1 cellular context compared by ENCODE assay signal in genomic region chrX:23782863-23783568, GRCh38.
TF ChIP-seq lines count a peak whose summit lies in the region.

Gene SAT1, plus strand, starts transcription at chrX:23783173. Its CDS starts 179 bp downstream, at chrX:23783352.

TF ChIP-seq in HEK293, 187 proteins besides CTCF, POLR2A, EP300 and RAD21 (continued from another document and continues in another):
- no peak for TF ChIP-seq ZNF148 (tag by site-specific recombination; IDR thresholded peaks at IDR 0.05; ENCODE audit: borderline replicate concordance)
- peak; percentile 60; the same call in 1 of the 2 replicates for TF ChIP-seq KLF1 (tag by site-specific recombination; IDR thresholded peaks at IDR 0.05)
- peak; percentile 78; the same call in 1 of the 2 replicates for TF ChIP-seq ZNF660 (tag by site-specific recombination; IDR thresholded peaks at IDR 0.05)
- peak; percentile 73; the same call in 1 of the 2 replicates for TF ChIP-seq ZNF561 (tag by site-specific recombination; IDR thresholded peaks at IDR 0.05; ENCODE audit: borderline replicate concordance)
- no peak for TF ChIP-seq ZNF223 (tag by site-specific recombination; IDR thresholded peaks at IDR 0.05)
- no peak for TF ChIP-seq GLI2 (tag by site-specific recombination; IDR thresholded peaks at IDR 0.05; ENCODE audit: borderline replicate concordance, low read depth)
- TF ChIP-seq ZNF239 (tag by site-specific recombination; IDR thresholded peaks at IDR 0.05) = no peak
- TF ChIP-seq ZNF654 (tag by site-specific recombination; IDR thresholded peaks at IDR 0.05; ENCODE audit: low read depth) = peak; percentile 78
- TF ChIP-seq ZNF626 (tag by site-specific recombination; IDR thresholded peaks at IDR 0.05) = no peak
- TF ChIP-seq ZBTB11 (tag by site-specific recombination; conservative IDR thresholded peaks at IDR 0.05; ENCODE audit: low read depth) = peak; percentile 94
- TF ChIP-seq PRDM6 (tag by site-specific recombination; IDR thresholded peaks at IDR 0.05) = no peak
- no peak for TF ChIP-seq ZNF791 (tag by site-specific recombination; IDR thresholded peaks at IDR 0.05)
- no peak for TF ChIP-seq ZNF548 (tag by site-specific recombination; IDR thresholded peaks at IDR 0.05)
- no peak for TF ChIP-seq HOXA7 (CRISPR knock-in tag; IDR thresholded peaks at IDR 0.05; ENCODE audit: borderline replicate concordance)
- no peak for TF ChIP-seq KLF9 (tag by site-specific recombination; IDR thresholded peaks at IDR 0.05; ENCODE audit: low read depth)
- TF ChIP-seq ZNF24 (tag by site-specific recombination; IDR thresholded peaks at IDR 0.05) = no peak; the same call in 1 of the 2 replicates
- no peak for TF ChIP-seq ZNF211 (tag by site-specific recombination; IDR thresholded peaks at IDR 0.05; ENCODE audit: low read depth)
- no peak for TF ChIP-seq ZNF311 (tag by site-specific recombination; IDR thresholded peaks at IDR 0.05; ENCODE audit: borderline replicate concordance)
- TF ChIP-seq ZNF837 (tag by site-specific recombination; IDR thresholded peaks at IDR 0.05) = no peak
- TF ChIP-seq ZNF169 (tag by site-specific recombination; IDR thresholded peaks at IDR 0.05) = no peak
- TF ChIP-seq SCRT1 (tag by site-specific recombination; IDR thresholded peaks at IDR 0.05; ENCODE audit: borderline replicate concordance) = no peak
- no peak for TF ChIP-seq BCL6B (tag by site-specific recombination; IDR thresholded peaks at IDR 0.05)
- peak; percentile 76 for TF ChIP-seq SP2 (tag by site-specific recombination; IDR thresholded peaks at IDR 0.05)
- TF ChIP-seq ZSCAN18 (tag by site-specific recombination; IDR thresholded peaks at IDR 0.05) = no peak
- 0 out of 2 replicates have a peak, but pooled peaks have one; percentile 38 for TF ChIP-seq ZBTB21 (tag by site-specific recombination; IDR thresholded peaks at IDR 0.05)
- TF ChIP-seq ZNF488 (tag by site-specific recombination; IDR thresholded peaks at IDR 0.05) = no peak
- TF ChIP-seq SETDB1 (IDR thresholded peaks at IDR 0.05; ENCODE audit: insufficient read length, low read length) = no peak
- no peak for TF ChIP-seq AEBP2 (tag by site-specific recombination; IDR thresholded peaks at IDR 0.05; ENCODE audit: borderline replicate concordance)
- TF ChIP-seq GLIS1 (tag by site-specific recombination; IDR thresholded peaks at IDR 0.05) = peak; percentile 10
- TF ChIP-seq ZBTB7A (tag by site-specific recombination; IDR thresholded peaks at IDR 0.05; ENCODE audit: low read depth) = no peak
- no peak for TF ChIP-seq ZNF621 (tag by site-specific recombination; IDR thresholded peaks at IDR 0.05)
- TF ChIP-seq EGR2 (tag by site-specific recombination; IDR thresholded peaks at IDR 0.05; ENCODE audit: low read depth) = no peak
- TF ChIP-seq ZNF692 (tag by site-specific recombination; IDR thresholded peaks at IDR 0.05) = peak; percentile 25; the same call in 1 of the 2 replicates
- no peak for TF ChIP-seq ZBTB49 (tag by site-specific recombination; IDR thresholded peaks at IDR 0.05; ENCODE audit: low read depth)
- TF ChIP-seq BCL11A (tag by site-specific recombination; IDR thresholded peaks at IDR 0.05; ENCODE audit: low read depth) = no peak
- TF ChIP-seq FEZF1 (tag by site-specific recombination; IDR thresholded peaks at IDR 0.05) = peak; percentile 69
- TF ChIP-seq ZNF10 (tag by site-specific recombination; IDR thresholded peaks at IDR 0.05) = peak; percentile 48; the same call in 1 of the 2 replicates
- TF ChIP-seq ZNF449 (tag by site-specific recombination; IDR thresholded peaks at IDR 0.05) = no peak; the same call in 1 of the 2 replicates
- no peak for TF ChIP-seq ZNF677 (tag by site-specific recombination; IDR thresholded peaks at IDR 0.05)
- no peak for TF ChIP-seq ZNF423 (tag by site-specific recombination; IDR thresholded peaks at IDR 0.05)
- TF ChIP-seq ZBTB6 (tag by site-specific recombination; IDR thresholded peaks at IDR 0.05) = no peak
- no peak for TF ChIP-seq ZNF707 (tag by site-specific recombination; IDR thresholded peaks at IDR 0.05)
- TF ChIP-seq ZNF155 (tag by site-specific recombination; IDR thresholded peaks at IDR 0.05) = no peak
